Comparison of ENCODE assay signal across 12 cellular contexts in genomic region chr3:63896332-63897034, GRCh38. TPM values are rescaled to one million over a fixed set of nuclear protein-coding genes. Genes with fewer than 3 reads are reported as not detected.
DNase-seq lines count a peak whose midpoint lies in the region; ATAC-seq and TF ChIP-seq lines count a peak whose summit lies in the region.
"Had no signal": no experiment of that assay in that cellular context is flagged by ENCODE, and none has a peak within 500 bp of the region (broad histone marks: within the 10 kb centered on the region; RNA-seq: fewer than 3 reads in every experiment).

No MANE protein-coding gene starts in this region.

- no peak for TF ChIP-seq CTCF in nephron (IDR thresholded peaks at IDR 0.05; ENCODE audit: unreplicated experiment in 3 of 3)
- TF ChIP-seq CTCF in left lung (IDR thresholded peaks at IDR 0.05) = no peak

- H3K36me3 ChIP-seq in mesenchymal stem cell (ENCODE audit: control insufficient read depth in 1 of 2, insufficient read depth in 2 of 2, low read depth in 1 of 2, low read length in 2 of 2) (peaks cover 10 to 41% of the 10 kb centered on the region in 2 experiments), left lung (peaks cover 0 to 28% of the 10 kb centered on the region in 2 donors)

- no peak overlapping the region for H3K9ac ChIP-seq in mesenchymal stem cell (ENCODE audit: low read length)

- H2AFZ ChIP-seq in mesenchymal stem cell (ENCODE audit: low read depth, low read length) = no peak overlapping the region

- H4K91ac ChIP-seq in mesenchymal stem cell (ENCODE audit: low read length) = no peak overlapping the region

- intact Hi-C loops in left lung (cut with DNase I) = no loop called here

- POLR2A ChIA-PET in naive thymus-derived CD8-positive, alpha-beta T cell (lab: Charles Lee) = no interaction called here

- no peak overlapping the region for H3K4ac ChIP-seq in mesenchymal stem cell (ENCODE audit: low read depth in 1 of 2, low read length in 2 of 2)

- H3K27me3 ChIP-seq in mesenchymal stem cell (ENCODE audit: control insufficient read depth in 1 of 2, insufficient read depth in 1 of 2, low read length in 2 of 2) = no peaks in the 10 kb centered on the region
- no peaks in the 10 kb centered on the region for H3K27me3 ChIP-seq in left lung
- H3K27me3 ChIP-seq: tibial nerve had no signal

- WGBS in mesenchymal stem cell = no CpG with 5 or more reads among the region's 1 CpG

- H2BK120ac ChIP-seq in mesenchymal stem cell (ENCODE audit: low read depth, low read length) = no peak overlapping the region

- ATAC-seq in GM18858 (IDR thresholded peaks at IDR 0.05; ENCODE audit: unreplicated experiment) (peak; percentile 75), GM21528 (IDR thresholded peaks at IDR 0.05; ENCODE audit: low FRiP score, unreplicated experiment) (peak; percentile 75), HG03442 (IDR thresholded peaks at IDR 0.05; ENCODE audit: unreplicated experiment) (peak; percentile 70), left lung (no peak)
- no peak for ATAC-seq in naive thymus-derived CD8-positive, alpha-beta T cell
- ATAC-seq: esophagus mucosa had no signal

- H4K8ac ChIP-seq in mesenchymal stem cell (ENCODE audit: low read length) = no peak overlapping the region

- no peaks in the 10 kb centered on the region for H3K9me3 Mint-ChIP-seq in nephron
- no peaks in the 10 kb centered on the region for H3K9me3 Mint-ChIP-seq in naive thymus-derived CD8-positive, alpha-beta T cell

- H3K14ac ChIP-seq in mesenchymal stem cell (ENCODE audit: low read length in 2 of 2) = no peak overlapping the region

- H3K27me3 Mint-ChIP-seq in nephron (ENCODE audit: low read depth) = no peaks in the 10 kb centered on the region
- no peaks in the 10 kb centered on the region for H3K27me3 Mint-ChIP-seq in naive thymus-derived CD8-positive, alpha-beta T cell

- DNase-seq in mesenchymal stem cell (no peak), left lung (no peak)
- no peak for DNase-seq in naive thymus-derived CD8-positive, alpha-beta T cell
- DNase-seq: activated CD4-positive, alpha-beta T cell treated with anti-CD3 and anti-CD28 coated beads, Interleukin-2, amount 50 U/mL, for 48 hours; NCI-H446 had no signal

- no peak overlapping the region for H3K23ac ChIP-seq in mesenchymal stem cell (ENCODE audit: low read length in 2 of 2)

- peaks cover 20% of the 10 kb centered on the region for H3K79me1 ChIP-seq in mesenchymal stem cell (replicated peaks; ENCODE audit: low read length, poor library complexity, severe bottlenecking)

- peaks cover 23% of the 10 kb centered on the region for H3K4me1 Mint-ChIP-seq in nephron
- H3K4me1 Mint-ChIP-seq in naive thymus-derived CD8-positive, alpha-beta T cell = peaks cover 17 to 50% (median 34%) of the 10 kb centered on the region in 4 donors

- no peak overlapping the region for H3K4me2 ChIP-seq in mesenchymal stem cell (ENCODE audit: low read length, poor library complexity, severe bottlenecking)

- no peak overlapping the region for H2BK5ac ChIP-seq in mesenchymal stem cell (ENCODE audit: low read depth, low read length, poor library complexity, severe bottlenecking)

- no peak overlapping the region for H2BK15ac ChIP-seq in mesenchymal stem cell (ENCODE audit: low read depth, poor library complexity, severe bottlenecking)

- no peak overlapping the region for H3K18ac ChIP-seq in mesenchymal stem cell (ENCODE audit: low read depth in 1 of 2, low read length in 2 of 2)

- H3K4me1 ChIP-seq in mesenchymal stem cell (ENCODE audit: control insufficient read depth, insufficient read depth, low read depth, low read length) (no peaks in the 10 kb centered on the region), left lung (peaks cover 5 to 15% of the 10 kb centered on the region in 2 donors)

- no peak overlapping the region for H2BK12ac ChIP-seq in mesenchymal stem cell (ENCODE audit: low read length in 2 of 2)

- H3K27ac Mint-ChIP-seq in nephron = peak overlapping the region in 2 of 3 experiments; percentile 7 to 11
- peak overlapping the region in 2 of 10 donors; percentile 27 to 51 for H3K27ac Mint-ChIP-seq in naive thymus-derived CD8-positive, alpha-beta T cell

- H2AK5ac ChIP-seq in mesenchymal stem cell (ENCODE audit: low read length, severe bottlenecking) = no peak overlapping the region

- H3K4me3 Mint-ChIP-seq in nephron = no peak overlapping the region
- no peak overlapping the region for H3K4me3 Mint-ChIP-seq in naive thymus-derived CD8-positive, alpha-beta T cell

- H3K36me3 Mint-ChIP-seq in nephron (ENCODE audit: low read depth) = peaks cover 27% of the 10 kb centered on the region
- H3K36me3 Mint-ChIP-seq in naive thymus-derived CD8-positive, alpha-beta T cell = peaks cover 6 to 38% (median 23%) of the 10 kb centered on the region in 3 donors

- no peak overlapping the region for H3K4me3 ChIP-seq in mesenchymal stem cell (ENCODE audit: insufficient read depth in 1 of 2, low read depth in 1 of 2, low read length in 2 of 2)
- H3K4me3 ChIP-seq in left lung = no peak overlapping the region
- H3K4me3 ChIP-seq: SK-N-MC, tibial nerve had no signal

- H3K27ac ChIP-seq in mesenchymal stem cell (ENCODE audit: low read length, poor library complexity, severe bottlenecking) (no peak overlapping the region), left lung (no peak overlapping the region)
- H3K27ac ChIP-seq: SK-N-MC, tibial nerve had no signal

- H3K9me3 ChIP-seq in mesenchymal stem cell (ENCODE audit: control insufficient read depth, low read length) (no peaks in the 10 kb centered on the region), left lung (no peaks in the 10 kb centered on the region)
- H3K9me3 ChIP-seq: tibial nerve had no signal

RNA-seq across cellular contexts. Expression of gene SCAANT1, which starts 15.7 kb away (rescaled TPM):
- 0.88 TPM for polyA plus RNA-seq in mesenchymal stem cell (2013, experiment 1 of 2)
- polyA plus RNA-seq in mesenchymal stem cell (2013, experiment 2 of 2) = 0.63 TPM
- total RNA-seq in left lung = not detected
- 1 to 10 TPM in 1 of 2 experiments, not detected in 1; 2.9 TPM for total RNA-seq in naive thymus-derived CD8-positive, alpha-beta T cell
- not detected for polyA plus RNA-seq in naive thymus-derived CD8-positive, alpha-beta T cell
- total RNA-seq: esophagus mucosa, tibial nerve had no signal

RNA-seq across cellular contexts. Expression of gene ATXN7, which starts 32.8 kb away (rescaled TPM):
- 9.5 TPM for polyA plus RNA-seq in mesenchymal stem cell (2013, experiment 1 of 2)
- polyA plus RNA-seq in mesenchymal stem cell (2013, experiment 2 of 2) = 8.8 TPM
- 10 to 100 TPM; 23.4 to 32.5 TPM for total RNA-seq in left lung
- 100 to 1,000 TPM; 161 to 162 TPM for total RNA-seq in naive thymus-derived CD8-positive, alpha-beta T cell
- 10 to 100 TPM; 18.0 to 29.8 (median 21.9) TPM for polyA plus RNA-seq in naive thymus-derived CD8-positive, alpha-beta T cell

RNA-seq across cellular contexts. Expression of gene THOC7, which starts 32.9 kb away (rescaled TPM):
- 59.6 TPM for polyA plus RNA-seq in mesenchymal stem cell (2013, experiment 1 of 2)
- polyA plus RNA-seq in mesenchymal stem cell (2013, experiment 2 of 2) = 61.7 TPM
- total RNA-seq in left lung = 10 to 100 TPM; 46.7 to 52.5 TPM
- 10 to 100 TPM; 52.2 to 52.5 TPM for total RNA-seq in naive thymus-derived CD8-positive, alpha-beta T cell
- 100 to 1,000 TPM in 1 of 3 donors, 10 to 100 TPM in 2; 79.9 to 116 (median 100.0) TPM for polyA plus RNA-seq in naive thymus-derived CD8-positive, alpha-beta T cell

Comparison
In these comparisons a context has a peak if more than half of its experiments do, and no peak if none do; other contexts are left out.
1. ATAC-seq: peak in GM18858 (single experiment), GM21528 (single experiment) and HG03442 (single experiment); none in left lung (single experiment) and naive thymus-derived CD8-positive, alpha-beta T cell (0 of 2).
2. RNA of gene ATXN7, which starts 32.8 kb away (total RNA-seq): 161 to 162 TPM in naive thymus-derived CD8-positive, alpha-beta T cell; 23.4 to 32.5 TPM in left lung; every median in the first group is over 4 times any median in the second.